1 cellular context compared by ENCODE assay signal in the genomic region with DNA sequence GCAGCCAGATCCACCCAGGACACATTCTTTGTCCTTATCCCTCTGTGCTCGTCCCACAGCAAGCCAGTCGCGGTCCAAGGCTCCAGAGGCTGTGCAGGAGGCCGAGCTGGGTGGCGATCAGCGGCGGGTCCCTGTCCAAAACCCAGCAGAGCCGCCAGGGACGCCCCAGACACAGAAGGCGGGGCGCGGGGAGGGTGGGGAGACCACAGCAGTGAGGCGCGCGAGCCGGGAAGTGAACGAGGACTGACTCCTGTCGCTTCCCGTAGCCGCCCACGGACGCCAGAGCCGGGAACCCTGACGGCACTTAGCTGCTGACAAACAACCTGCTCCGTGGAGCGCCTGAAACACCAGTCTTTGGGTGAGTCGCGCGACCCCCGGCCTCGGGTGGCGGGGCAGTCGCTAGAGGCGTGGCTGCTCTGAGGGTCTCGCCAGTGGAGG.
TF ChIP-seq lines count a peak whose summit lies in the region.

A gene (plus strand): TSS at position 279 of the 438 bp plus-strand sequence. CDS start 2,089 bp downstream, outside the sequence.

TF ChIP-seq in K562, 482 proteins besides CTCF, POLR2A, EP300 and RAD21 (continued from another document):
- TF ChIP-seq, protein P1, sequence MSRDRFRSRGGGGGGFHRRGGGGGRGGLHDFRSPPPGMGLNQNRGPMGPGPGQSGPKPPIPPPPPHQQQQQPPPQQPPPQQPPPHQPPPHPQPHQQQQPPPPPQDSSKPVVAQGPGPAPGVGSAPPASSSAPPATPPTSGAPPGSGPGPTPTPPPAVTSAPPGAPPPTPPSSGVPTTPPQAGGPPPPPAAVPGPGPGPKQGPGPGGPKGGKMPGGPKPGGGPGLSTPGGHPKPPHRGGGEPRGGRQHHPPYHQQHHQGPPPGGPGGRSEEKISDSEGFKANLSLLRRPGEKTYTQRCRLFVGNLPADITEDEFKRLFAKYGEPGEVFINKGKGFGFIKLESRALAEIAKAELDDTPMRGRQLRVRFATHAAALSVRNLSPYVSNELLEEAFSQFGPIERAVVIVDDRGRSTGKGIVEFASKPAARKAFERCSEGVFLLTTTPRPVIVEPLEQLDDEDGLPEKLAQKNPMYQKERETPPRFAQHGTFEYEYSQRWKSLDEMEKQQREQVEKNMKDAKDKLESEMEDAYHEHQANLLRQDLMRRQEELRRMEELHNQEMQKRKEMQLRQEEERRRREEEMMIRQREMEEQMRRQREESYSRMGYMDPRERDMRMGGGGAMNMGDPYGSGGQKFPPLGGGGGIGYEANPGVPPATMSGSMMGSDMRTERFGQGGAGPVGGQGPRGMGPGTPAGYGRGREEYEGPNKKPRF (IDR thresholded peaks at IDR 0.05; ENCODE audit: low read depth, low read length), result no peak
- TF ChIP-seq STAG1 (CRISPR knock-in tag; IDR thresholded peaks at IDR 0.05; ENCODE audit: borderline replicate concordance) (no peak), ZNF583 (CRISPR knock-in tag; IDR thresholded peaks at IDR 0.05) (no peak), MTA1 (IDR thresholded peaks at IDR 0.05; ENCODE audit: borderline replicate concordance) (no peak), ZNF57 (CRISPR knock-in tag; IDR thresholded peaks at IDR 0.05) (no peak), ZFP36 (IDR thresholded peaks at IDR 0.05; ENCODE audit: low read depth, low read length, partially characterized antibody) (peak; percentile 32), TRIM28 (IDR thresholded peaks at IDR 0.05) (no peak), LEF1 (IDR thresholded peaks at IDR 0.05) (no peak)
- TF ChIP-seq, protein P2, sequence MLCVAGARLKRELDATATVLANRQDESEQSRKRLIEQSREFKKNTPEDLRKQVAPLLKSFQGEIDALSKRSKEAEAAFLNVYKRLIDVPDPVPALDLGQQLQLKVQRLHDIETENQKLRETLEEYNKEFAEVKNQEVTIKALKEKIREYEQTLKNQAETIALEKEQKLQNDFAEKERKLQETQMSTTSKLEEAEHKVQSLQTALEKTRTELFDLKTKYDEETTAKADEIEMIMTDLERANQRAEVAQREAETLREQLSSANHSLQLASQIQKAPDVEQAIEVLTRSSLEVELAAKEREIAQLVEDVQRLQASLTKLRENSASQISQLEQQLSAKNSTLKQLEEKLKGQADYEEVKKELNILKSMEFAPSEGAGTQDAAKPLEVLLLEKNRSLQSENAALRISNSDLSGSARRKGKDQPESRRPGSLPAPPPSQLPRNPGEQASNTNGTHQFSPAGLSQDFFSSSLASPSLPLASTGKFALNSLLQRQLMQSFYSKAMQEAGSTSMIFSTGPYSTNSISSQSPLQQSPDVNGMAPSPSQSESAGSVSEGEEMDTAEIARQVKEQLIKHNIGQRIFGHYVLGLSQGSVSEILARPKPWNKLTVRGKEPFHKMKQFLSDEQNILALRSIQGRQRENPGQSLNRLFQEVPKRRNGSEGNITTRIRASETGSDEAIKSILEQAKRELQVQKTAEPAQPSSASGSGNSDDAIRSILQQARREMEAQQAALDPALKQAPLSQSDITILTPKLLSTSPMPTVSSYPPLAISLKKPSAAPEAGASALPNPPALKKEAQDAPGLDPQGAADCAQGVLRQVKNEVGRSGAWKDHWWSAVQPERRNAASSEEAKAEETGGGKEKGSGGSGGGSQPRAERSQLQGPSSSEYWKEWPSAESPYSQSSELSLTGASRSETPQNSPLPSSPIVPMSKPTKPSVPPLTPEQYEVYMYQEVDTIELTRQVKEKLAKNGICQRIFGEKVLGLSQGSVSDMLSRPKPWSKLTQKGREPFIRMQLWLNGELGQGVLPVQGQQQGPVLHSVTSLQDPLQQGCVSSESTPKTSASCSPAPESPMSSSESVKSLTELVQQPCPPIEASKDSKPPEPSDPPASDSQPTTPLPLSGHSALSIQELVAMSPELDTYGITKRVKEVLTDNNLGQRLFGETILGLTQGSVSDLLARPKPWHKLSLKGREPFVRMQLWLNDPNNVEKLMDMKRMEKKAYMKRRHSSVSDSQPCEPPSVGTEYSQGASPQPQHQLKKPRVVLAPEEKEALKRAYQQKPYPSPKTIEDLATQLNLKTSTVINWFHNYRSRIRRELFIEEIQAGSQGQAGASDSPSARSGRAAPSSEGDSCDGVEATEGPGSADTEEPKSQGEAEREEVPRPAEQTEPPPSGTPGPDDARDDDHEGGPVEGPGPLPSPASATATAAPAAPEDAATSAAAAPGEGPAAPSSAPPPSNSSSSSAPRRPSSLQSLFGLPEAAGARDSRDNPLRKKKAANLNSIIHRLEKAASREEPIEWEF (CRISPR knock-in tag; IDR thresholded peaks at IDR 0.05), result no peak
